In the genomic region with DNA sequence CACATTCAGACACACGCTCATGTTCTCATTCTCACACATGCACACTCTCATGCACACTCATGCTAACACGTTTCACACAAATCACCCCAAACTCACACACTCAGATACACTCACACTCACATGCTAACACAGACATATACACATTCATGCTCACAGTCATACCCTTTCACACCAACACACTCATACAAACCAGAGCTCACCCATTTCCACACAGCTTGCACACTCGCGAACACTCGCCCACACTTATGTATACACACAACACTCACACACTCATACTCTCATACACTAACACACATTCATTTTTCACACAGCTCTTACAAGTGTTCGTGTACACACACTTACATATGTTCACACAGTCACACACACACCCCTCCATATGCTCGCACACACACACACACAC, we compare ENCODE assay signal across 12 cellular contexts.
DNase-seq lines count a peak whose midpoint lies in the region; ATAC-seq and TF ChIP-seq lines count a peak whose summit lies in the region.
"Had no signal": no experiment of that assay in that cellular context is flagged by ENCODE, and none has a peak within 500 bp of the region (broad histone marks: within the 10 kb centered on the region; RNA-seq: fewer than 3 reads in every experiment).

No MANE protein-coding gene starts in this region.

- H3F3A ChIP-seq in GM23338 (replicated peaks; ENCODE audit: low read depth) = no peaks in the 10 kb centered on the region

- no peaks in the 10 kb centered on the region for H3K27me3 ChIP-seq in GM23338 (ENCODE audit: insufficient read depth)
- H3K27me3 ChIP-seq in adipocyte (replicated peaks; ENCODE audit: control insufficient read depth, insufficient read depth, low read length) = no peaks in the 10 kb centered on the region
- H3K27me3 ChIP-seq in hepatocyte = no peaks in the 10 kb centered on the region
- no peaks in the 10 kb centered on the region for H3K27me3 ChIP-seq in rectal smooth muscle tissue (ENCODE audit: control insufficient read depth, insufficient read depth, low read length)

- H3K4me3 Mint-ChIP-seq in GM23338 (no peak overlapping the region), Calu3 (ENCODE audit: low read depth, unreplicated experiment) (no peak overlapping the region)
- H3K4me3 Mint-ChIP-seq: activated CD8-positive, alpha-beta T cell treated with anti-CD3 and anti-CD28 coated beads for 36 hours; naive B cell had no signal

- ATAC-seq in GM23338 = no peak
- ATAC-seq in HG02623 (IDR thresholded peaks at IDR 0.05; ENCODE audit: unreplicated experiment) = no peak
- ATAC-seq in HG03108 (IDR thresholded peaks at IDR 0.05; ENCODE audit: unreplicated experiment) = no peak
- no peak for ATAC-seq in GM19463 (IDR thresholded peaks at IDR 0.05; ENCODE audit: unreplicated experiment)

- H3K79me2 ChIP-seq in GM23338 (replicated peaks; ENCODE audit: insufficient read depth) (no peaks in the 10 kb centered on the region), hepatocyte (no peaks in the 10 kb centered on the region)

- H3K4me2 ChIP-seq in GM23338 = no peak overlapping the region
- H3K4me2 ChIP-seq in hepatocyte = no peak overlapping the region

- H3K4me1 Mint-ChIP-seq in GM23338 (peaks cover 33% of the 10 kb centered on the region), Calu3 (ENCODE audit: low read depth, unreplicated experiment) (peaks cover 46% of the 10 kb centered on the region)

- intact Hi-C loops in Calu3 (cut with micrococcal nuclease; ENCODE audit: unreplicated experiment) = no loop called here

- H4K20me1 ChIP-seq in GM23338 (replicated peaks; ENCODE audit: insufficient read depth) (no peaks in the 10 kb centered on the region), hepatocyte (ENCODE audit: insufficient read depth, poor library complexity, severe bottlenecking) (no peaks in the 10 kb centered on the region)

- no peaks in the 10 kb centered on the region for H3K36me3 ChIP-seq in GM23338 (ENCODE audit: insufficient read depth)
- no peaks in the 10 kb centered on the region for H3K36me3 ChIP-seq in adipocyte (ENCODE audit: control insufficient read depth, insufficient read depth, low read length, severe bottlenecking)
- no peaks in the 10 kb centered on the region for H3K36me3 ChIP-seq in hepatocyte (replicated peaks; ENCODE audit: insufficient read depth, low read depth)
- H3K36me3 ChIP-seq in rectal smooth muscle tissue (ENCODE audit: control insufficient read depth, insufficient read depth, low read length) = no peaks in the 10 kb centered on the region

- H3K9me3 Mint-ChIP-seq in GM23338 (peaks cover 9% of the 10 kb centered on the region; the same call in 2 of the 3 replicates), Calu3 (ENCODE audit: low read depth, unreplicated experiment) (no peaks in the 10 kb centered on the region)
- H3K9me3 Mint-ChIP-seq: activated CD8-positive, alpha-beta T cell treated with anti-CD3 and anti-CD28 coated beads for 36 hours; activated T-helper 2 cell treated with anti-CD3 and anti-CD28 coated beads, Interferon-gamma antibody, Interleukin-2, Interleukin-4, amounts not matched to agents 10 μg/mL and 5 μg/mL and 100 μg/mL, durations not matched to agents 14 hours and 24 hours and 36 hours had no signal

- no peak overlapping the region for H2AFZ ChIP-seq in GM23338
- no peak overlapping the region for H2AFZ ChIP-seq in hepatocyte

- CTCF ChIA-PET in Calu3 (lab: Charles Lee) = interaction anchor here (0.6 to 1.2 kb wide), 4 partner anchors 23 to 119 kb away, joined by 3 to 7 read pairs (median 4); no protein-coding TSS in a partner anchor

- H3K9me2 ChIP-seq in GM23338 (ENCODE audit: insufficient read depth) (no peaks in the 10 kb centered on the region), hepatocyte (replicated peaks; ENCODE audit: insufficient read depth) (no peaks in the 10 kb centered on the region)

- H3K9ac ChIP-seq in adipocyte (ENCODE audit: low read length) = peak overlapping the region; percentile 73
- H3K9ac ChIP-seq in rectal smooth muscle tissue (ENCODE audit: low read length) = peak overlapping the region; percentile 33

- 91% methylated on average over 7 of the region's 7 CpGs for WGBS in hepatocyte (ENCODE audit: low lambda C conversion rate, missing lambda C conversion rate)

- H3K27ac Mint-ChIP-seq in GM23338 (peak overlapping the region; percentile 25), Calu3 (ENCODE audit: unreplicated experiment) (no peak overlapping the region)
- H3K27ac Mint-ChIP-seq: activated CD8-positive, alpha-beta T cell treated with anti-CD3 and anti-CD28 coated beads for 36 hours; activated T-helper 2 cell treated with anti-CD3 and anti-CD28 coated beads, Interferon-gamma antibody, Interleukin-2, Interleukin-4, amounts not matched to agents 10 μg/mL and 5 μg/mL and 100 μg/mL, durations not matched to agents 14 hours and 24 hours and 36 hours; naive B cell had no signal

- H3K4me3 ChIP-seq in GM23338 (no peak overlapping the region), adipocyte (ENCODE audit: low read length) (no peak overlapping the region), hepatocyte (no peak overlapping the region), rectal smooth muscle tissue (ENCODE audit: low read length) (no peak overlapping the region)

- H3K4me1 ChIP-seq in GM23338 (ENCODE audit: insufficient read depth) (peaks cover 14% of the 10 kb centered on the region), adipocyte (ENCODE audit: control insufficient read depth, insufficient read depth, low read length) (peaks cover 16% of the 10 kb centered on the region), hepatocyte (ENCODE audit: insufficient read depth) (no peaks in the 10 kb centered on the region), rectal smooth muscle tissue (ENCODE audit: control insufficient read depth, insufficient read depth, low read length) (peaks cover 23% of the 10 kb centered on the region)

- H3K27ac ChIP-seq in GM23338 (ENCODE audit: low read depth) = peak overlapping the region; percentile 84
- H3K27ac ChIP-seq in hepatocyte = peak overlapping the region; percentile 52
- peak overlapping the region; percentile 96 for H3K27ac ChIP-seq in rectal smooth muscle tissue (ENCODE audit: low read depth, low read length)

- no peak for DNase-seq in GM23338 (ENCODE audit: low spot score)
- no peak for DNase-seq in adipocyte (ENCODE audit: low read depth)
- DNase-seq in hepatocyte (ENCODE audit: low spot score) = no peak
- no peak for DNase-seq in Calu3
- DNase-seq: SHP77 treated with DMSO at 0.1 percent for 48 hours had no signal

- no peaks in the 10 kb centered on the region for H3K9me3 ChIP-seq in adipocyte (ENCODE audit: control insufficient read depth, low read length)
- no peaks in the 10 kb centered on the region for H3K9me3 ChIP-seq in hepatocyte (ENCODE audit: low read depth)

- H3K36me3 Mint-ChIP-seq in GM23338 (ENCODE audit: low read depth) (no peaks in the 10 kb centered on the region), Calu3 (ENCODE audit: insufficient read depth, unreplicated experiment) (peaks cover 14% of the 10 kb centered on the region)
- H3K36me3 Mint-ChIP-seq: naive B cell had no signal

- peaks cover 6% of the 10 kb centered on the region for H3K27me3 Mint-ChIP-seq in GM23338 (ENCODE audit: insufficient read depth, low read depth, poor library complexity)
- H3K27me3 Mint-ChIP-seq in Calu3 (ENCODE audit: unreplicated experiment) = no peaks in the 10 kb centered on the region
- H3K27me3 Mint-ChIP-seq: activated CD8-positive, alpha-beta T cell treated with anti-CD3 and anti-CD28 coated beads for 36 hours had no signal

- TF ChIP-seq CTCF in GM23338 (conservative IDR thresholded peaks at IDR 0.05; ENCODE audit: low read depth in 2 of 2) (no peak), hepatocyte (IDR thresholded peaks at IDR 0.05; ENCODE audit: poor library complexity) (no peak), Calu3 (IDR thresholded peaks at IDR 0.05; ENCODE audit: unreplicated experiment) (no peak)

- no TSS peak for BruUV-seq in Calu3 (replicated peaks; lab: Mats Ljungman, UMichigan)

TF ChIP-seq in GM23338, 12 proteins besides CTCF, POLR2A, EP300 and RAD21 (continues in another document):
- no peak for TF ChIP-seq NANOG (IDR thresholded peaks at IDR 0.05; ENCODE audit: borderline replicate concordance)
